ENCODE assay signal across 8 cellular contexts in genomic region chr6:108847738-108848115, GRCh38. TPM values are rescaled to one million over a fixed set of nuclear protein-coding genes. Genes with fewer than 3 reads are reported as not detected.
DNase-seq lines count a peak whose midpoint lies in the region; ATAC-seq and TF ChIP-seq lines count a peak whose summit lies in the region.

No MANE protein-coding gene starts in this region.

- H3K36me3 Mint-ChIP-seq in brain (peaks cover 5% of the 10 kb centered on the region), memory B cell (no peaks in the 10 kb centered on the region)

- H3K27me3 Mint-ChIP-seq in brain (peaks cover 3% of the 10 kb centered on the region), memory B cell (no peaks in the 10 kb centered on the region)

- H3K9me3 Mint-ChIP-seq in brain (peaks cover 0 to 4% (median 0%) of the 10 kb centered on the region in 5 experiments), memory B cell (no peaks in the 10 kb centered on the region)

- peaks cover 70% of the 10 kb centered on the region for H3K4me1 Mint-ChIP-seq in brain
- H3K4me1 Mint-ChIP-seq in memory B cell: peaks cover 11% of the 10 kb centered on the region

- DNase-seq in HuH-7 (ENCODE audit: low spot score): peak; percentile 29
- no peak for DNase-seq in memory B cell (ENCODE audit: low spot score in 2 of 2)
- no peak for DNase-seq in NCI-H187 treated with DMSO at 0.1 percent for 48 hours (lab: John Stamatoyannopoulos, UW)
- no peak for DNase-seq in SIG-M5 (lab: John Stamatoyannopoulos, UW)

- ATAC-seq in memory B cell (ENCODE audit: low read depth) (no peak), GM21528 (IDR thresholded peaks at IDR 0.05; ENCODE audit: low FRiP score, unreplicated experiment) (no peak), GM19395 (IDR thresholded peaks at IDR 0.05; ENCODE audit: unreplicated experiment) (no peak)

- no peak for TF ChIP-seq CTCF in 22Rv1 (IDR thresholded peaks at IDR 0.05)
- no peak for TF ChIP-seq CTCF in brain (conservative IDR thresholded peaks at IDR 0.05)

- H3K27ac Mint-ChIP-seq in brain (peak overlapping the region; percentile 85 to 93 (median 91)), memory B cell (peak overlapping the region; percentile 96)

- H3K4me3 Mint-ChIP-seq in brain: peak overlapping the region; percentile 92 to 98 (median 98)
- H3K4me3 Mint-ChIP-seq in memory B cell: peak overlapping the region; percentile 91

- H3K27ac ChIP-seq in 22Rv1: peak overlapping the region; percentile 44

RNA-seq across cellular contexts. Expression of gene ARMC2, which starts 0.5 kb away (rescaled TPM):
- polyA plus RNA-seq in brain (ENCODE audit: insufficient read depth, low read depth, low replicate concordance): 6.0 TPM
